Comparison of ENCODE assay signal across 18 cellular contexts in the genomic region with DNA sequence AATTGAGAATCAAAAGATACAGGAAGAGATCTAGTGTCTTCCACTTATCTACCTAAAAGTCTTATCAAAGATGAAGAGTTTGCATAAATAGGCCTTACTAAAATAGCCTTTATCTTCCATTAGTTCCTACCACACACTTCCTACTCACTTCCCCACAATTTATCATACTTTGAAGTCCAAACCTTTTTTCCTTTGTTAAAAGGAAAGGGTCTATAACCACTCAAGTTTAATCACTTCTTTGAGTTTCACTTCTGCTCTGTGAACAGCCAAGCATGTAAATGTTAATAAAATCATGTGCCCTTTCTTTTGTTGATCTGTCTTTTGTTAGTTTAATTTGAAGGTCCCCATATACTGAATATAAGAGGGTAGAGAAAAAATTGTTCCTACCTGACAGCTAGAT.
DNase-seq lines count a peak whose midpoint lies in the region; ATAC-seq and TF ChIP-seq lines count a peak whose summit lies in the region.
"Had no signal": no experiment of that assay in that cellular context is flagged by ENCODE, and none has a peak within 500 bp of the region (broad histone marks: within the 10 kb centered on the region; RNA-seq: fewer than 3 reads in every experiment).

No MANE protein-coding gene starts in this region.

- POLR2A ChIA-PET in Panc1 (lab: Charles Lee) = interaction anchor here (0.8 kb wide), 1 partner anchor 26 kb away, joined by 4 read pairs; no protein-coding TSS in a partner anchor

- intact Hi-C loops in Panc1 (cut with micrococcal nuclease; ENCODE audit: unreplicated experiment) (loop anchor here (10.0 kb wide), 1 partner anchor 108 kb away; no protein-coding TSS in a partner anchor), thyroid gland (cut with DNase I) (loop anchor here (10.0 kb wide), 1 partner anchor 118 kb away; the partner anchor contains the start of gene PHLDA1), ascending aorta (cut with DNase I) (no loop called here)

- ATAC-seq in GM19438 (IDR thresholded peaks at IDR 0.05; ENCODE audit: low read depth, unreplicated experiment) (peak; percentile 71), HG03139 (IDR thresholded peaks at IDR 0.05; ENCODE audit: unreplicated experiment) (peak; percentile 71), Panc1 (no peak), HG03135 (IDR thresholded peaks at IDR 0.05; ENCODE audit: unreplicated experiment) (no peak)
- ATAC-seq: heart right ventricle, T-cell had no signal

- CTCF ChIA-PET in Panc1 (lab: Charles Lee) = no interaction called here

- H3K27me3 ChIP-seq in Panc1 (ENCODE audit: control insufficient read depth, insufficient read depth, low read length) = no peaks in the 10 kb centered on the region
- no peaks in the 10 kb centered on the region for H3K27me3 ChIP-seq in thyroid gland
- H3K27me3 ChIP-seq in ascending aorta = no peaks in the 10 kb centered on the region
- H3K27me3 ChIP-seq: heart right ventricle had no signal

- no peak for TF ChIP-seq POLR2A in thyroid gland (IDR thresholded peaks at IDR 0.05)

- BruUV-seq in Panc1 (replicated peaks; lab: Mats Ljungman, UMichigan) = no TSS peak

- H3K4me1 ChIP-seq in Panc1 (ENCODE audit: control insufficient read depth, insufficient read depth, low read length) = peaks cover 27% of the 10 kb centered on the region
- H3K4me1 ChIP-seq in thyroid gland = peaks cover 15 to 19% of the 10 kb centered on the region in 2 donors
- H3K4me1 ChIP-seq in ascending aorta = no peaks in the 10 kb centered on the region

- in situ Hi-C loops in Panc1 (cut with HindIII; ENCODE audit: low pct_unique_long_range_greater_than_20kb, low sequenced_read_pairs) = no loop called here

- H3K27ac ChIP-seq in Panc1 (ENCODE audit: low read length) (peak overlapping the region; percentile 94), thyroid gland (no peak overlapping the region), ascending aorta (no peak overlapping the region)
- H3K27ac ChIP-seq: heart right ventricle, HL-60 had no signal

- no peak for TF ChIP-seq CTCF in GM12865 (IDR thresholded peaks at IDR 0.05; ENCODE audit: insufficient read depth, low read depth, low read length, missing control alignments)
- no peak for TF ChIP-seq CTCF in Panc1 (IDR thresholded peaks at IDR 0.05)
- TF ChIP-seq CTCF in thyroid gland (IDR thresholded peaks at IDR 0.05) = no peak
- no peak for TF ChIP-seq CTCF in ascending aorta (IDR thresholded peaks at IDR 0.05)

- DNase-seq in GM12865 (ENCODE audit: low read depth) = peak; percentile 2
- DNase-seq in Panc1 (ENCODE audit: low read depth, low spot score) = no peak
- no peak for DNase-seq in GM03348 (ENCODE audit: low spot score)
- DNase-seq in thyroid gland = no peak
- no peak for DNase-seq in ascending aorta (ENCODE audit: low spot score in 2 of 2)
- DNase-seq: AML-193; aorta; endodermal cell; GF-D8; heart right ventricle; NCI-H1048; NCI-H748 treated with DMSO at 0.1 percent for 48 hours; stimulated activated CD4-positive, alpha-beta T cell treated with anti-CD3 and anti-CD28 coated beads, Interleukin-2, amount 100 ng/mL, for 48 hours; T-cell had no signal

- H3K36me3 ChIP-seq in Panc1 (ENCODE audit: control insufficient read depth, insufficient read depth, low read length) = no peaks in the 10 kb centered on the region
- H3K36me3 ChIP-seq in thyroid gland = no peaks in the 10 kb centered on the region
- H3K36me3 ChIP-seq in ascending aorta = no peaks in the 10 kb centered on the region
- H3K36me3 ChIP-seq: heart right ventricle had no signal

- H3K9me3 ChIP-seq in Panc1 (ENCODE audit: control insufficient read depth, insufficient read depth, low read depth, low read length) = peaks cover 7% of the 10 kb centered on the region; the same call in 1 of the 2 replicates
- no peaks in the 10 kb centered on the region for H3K9me3 ChIP-seq in thyroid gland
- no peaks in the 10 kb centered on the region for H3K9me3 ChIP-seq in ascending aorta
- H3K9me3 ChIP-seq: heart right ventricle had no signal

- H3K4me3 ChIP-seq in GM12865 (ENCODE audit: low read depth, low read length) (no peak overlapping the region), Panc1 (ENCODE audit: low read depth in 2 of 2, low read length in 2 of 2) (no peak overlapping the region), thyroid gland (replicated peaks in 1 of 3) (no peak overlapping the region), ascending aorta (no peak overlapping the region)
- H3K4me3 ChIP-seq: heart right ventricle had no signal

Comparison
In these comparisons a context has a peak if more than half of its experiments do, and no peak if none do; other contexts are left out.
1. ATAC-seq: peak in GM19438 (single experiment) and HG03139 (single experiment); none in Panc1 (single experiment) and HG03135 (single experiment).